ENCODE assay signal across 23 cellular contexts in genomic region chr19:3041302-3041701, GRCh38. TPM values are rescaled to one million over a fixed set of nuclear protein-coding genes. Genes with fewer than 3 reads are reported as not detected.
DNase-seq lines count a peak whose midpoint lies in the region; ATAC-seq and TF ChIP-seq lines count a peak whose summit lies in the region.
"Had no signal": no experiment of that assay in that cellular context is flagged by ENCODE, and none has a peak within 500 bp of the region (broad histone marks: within the 10 kb centered on the region; RNA-seq: fewer than 3 reads in every experiment).

No MANE protein-coding gene starts in this region.

- H3K4me3 Mint-ChIP-seq in WTC11: peak overlapping the region; percentile 60
- peak overlapping the region in 3 of 10 donors; percentile 16 to 45 (median 25) for H3K4me3 Mint-ChIP-seq in naive thymus-derived CD4-positive, alpha-beta T cell
- H3K4me3 Mint-ChIP-seq: T-helper 17 cell had no signal

- no peak overlapping the region for H3K4me3 ChIP-seq in naive thymus-derived CD4-positive, alpha-beta T cell (ENCODE audit: low read length)
- H3K4me3 ChIP-seq in uterus (peak overlapping the region in 1 of 2 donors; percentile 20), HAP-1 (no peak overlapping the region)
- H3K4me3 ChIP-seq: ascending aorta, lung had no signal

- peak; percentile 32 for DNase-seq in Right ventricle myocardium inferior (ENCODE audit: missing footprints)
- no peak for DNase-seq in Right ventricle myocardium superior
- no peak for DNase-seq in WTC11 (ENCODE audit: low spot score)
- DNase-seq in naive thymus-derived CD4-positive, alpha-beta T cell: no peak
- no peak for DNase-seq in uterus
- no peak for DNase-seq in NOMO-1 treated with dmso at 0.1 percent for 144 hours (lab: John Stamatoyannopoulos, UW; ENCODE audit: unreplicated experiment)
- DNase-seq in HAP-1 (ENCODE audit: low spot score in 2 of 2): no peak
- DNase-seq in NCI-H1105 treated with DMSO at 0.1 percent for 48 hours (lab: John Stamatoyannopoulos, UW): no peak
- DNase-seq: activated CD4-positive, alpha-beta T cell treated with anti-CD3 and anti-CD28 coated beads, Interleukin-2, amount 50 U/mL, for 48 hours; activated naive CD4-positive, alpha-beta T cell treated with Interleukin-2 at 50 U/mL for 16 hours; effector memory CD4-positive, alpha-beta T cell; glutamatergic neuron; naive B cell; NCI-H187 treated with DMSO at 0.1 percent for 48 hours; NCI-H526; SIG-M5; stimulated activated CD4-positive, alpha-beta T cell treated with anti-CD3 and anti-CD28 coated beads, Interleukin-4, amount 100 ng/mL, for 4 hours; T-helper 17 cell; WERI-Rb-1 had no signal

- CTCF ChIA-PET in WTC11 (lab: Charles Lee): interaction anchor here (1.0 to 3.0 kb wide), 5 partner anchors 16 to 90 kb away, joined by 3 to 10 read pairs (median 4); no protein-coding TSS in a partner anchor
- CTCF ChIA-PET in naive thymus-derived CD4-positive, alpha-beta T cell (lab: Charles Lee): no interaction called here

- no peaks in the 10 kb centered on the region for H3K9me3 Mint-ChIP-seq in WTC11
- peaks cover 0 to 2% (median 0%) of the 10 kb centered on the region in 11 donors for H3K9me3 Mint-ChIP-seq in naive thymus-derived CD4-positive, alpha-beta T cell
- H3K9me3 Mint-ChIP-seq: naive B cell had no signal

- peak overlapping the region; percentile 51 for H3K27ac ChIP-seq in naive thymus-derived CD4-positive, alpha-beta T cell (ENCODE audit: low read depth, low read length)
- peak overlapping the region; percentile 74 to 80 for H3K27ac ChIP-seq in uterus
- H3K27ac ChIP-seq: ascending aorta had no signal

- H3K27me3 ChIP-seq in naive thymus-derived CD4-positive, alpha-beta T cell (ENCODE audit: control insufficient read depth in 2 of 2, insufficient read depth in 2 of 2, low read length in 2 of 2): no peaks in the 10 kb centered on the region
- H3K27me3 ChIP-seq in uterus (no peaks in the 10 kb centered on the region), HAP-1 (ENCODE audit: low read depth) (no peaks in the 10 kb centered on the region)
- H3K27me3 ChIP-seq: ascending aorta had no signal

- H3K36me3 ChIP-seq in naive thymus-derived CD4-positive, alpha-beta T cell (ENCODE audit: control insufficient read depth in 2 of 3, insufficient read depth in 3 of 3, low read length in 3 of 3): no peaks in the 10 kb centered on the region
- H3K36me3 ChIP-seq in uterus (no peaks in the 10 kb centered on the region), HAP-1 (replicated peaks) (no peaks in the 10 kb centered on the region)
- H3K36me3 ChIP-seq: ascending aorta, WERI-Rb-1 had no signal

- H3K4me1 Mint-ChIP-seq in WTC11: peaks cover 39% of the 10 kb centered on the region
- peaks cover 12 to 40% (median 26%) of the 10 kb centered on the region in 7 donors for H3K4me1 Mint-ChIP-seq in naive thymus-derived CD4-positive, alpha-beta T cell

- peaks cover 51% of the 10 kb centered on the region for H3K27me3 Mint-ChIP-seq in WTC11 (ENCODE audit: low read depth)
- H3K27me3 Mint-ChIP-seq in naive thymus-derived CD4-positive, alpha-beta T cell: peaks cover 0 to 11% (median 0%) of the 10 kb centered on the region in 5 donors
- H3K27me3 Mint-ChIP-seq: progenitor cell of endocrine pancreas, T-helper 17 cell had no signal

- intact Hi-C loops in Right ventricle myocardium inferior (cut with DNase I) (no loop called here), Right ventricle myocardium superior (cut with DNase I) (no loop called here), uterus (cut with DNase I; ENCODE audit: low total_unique reads) (no loop called here)
- intact Hi-C loops in naive thymus-derived CD4-positive, alpha-beta T cell (cut with micrococcal nuclease): no loop called here

- no peaks in the 10 kb centered on the region for H3K9me3 ChIP-seq in naive thymus-derived CD4-positive, alpha-beta T cell (ENCODE audit: control insufficient read depth in 2 of 3, low read length in 3 of 3)
- no peaks in the 10 kb centered on the region for H3K9me3 ChIP-seq in uterus
- H3K9me3 ChIP-seq in HAP-1: no peaks in the 10 kb centered on the region
- H3K9me3 ChIP-seq: ascending aorta had no signal

- H3K36me3 Mint-ChIP-seq in WTC11: no peaks in the 10 kb centered on the region
- no peaks in the 10 kb centered on the region for H3K36me3 Mint-ChIP-seq in naive thymus-derived CD4-positive, alpha-beta T cell
- H3K36me3 Mint-ChIP-seq: CD14-positive monocyte, naive B cell had no signal

- ATAC-seq in Right ventricle myocardium inferior (no peak), Right ventricle myocardium superior (ENCODE audit: poor library complexity) (no peak), WTC11 (peak; percentile 17)
- ATAC-seq in naive thymus-derived CD4-positive, alpha-beta T cell: no peak
- ATAC-seq: T-helper 17 cell had no signal

- POLR2A ChIA-PET in WTC11 (lab: Charles Lee): no interaction called here
- POLR2A ChIA-PET in naive thymus-derived CD4-positive, alpha-beta T cell (lab: Charles Lee): interaction anchor here (1.3 to 9.9 kb wide), 3 partner anchors 11 to 16 kb away, joined by 3 to 359 read pairs (median 10); partner anchors contain the start of gene TLE5

- H3K27ac Mint-ChIP-seq in WTC11: 0 out of 2 replicates have a peak overlapping the region, but pooled peaks have one; percentile 73
- H3K27ac Mint-ChIP-seq in naive thymus-derived CD4-positive, alpha-beta T cell: peak overlapping the region in 7 of 9 donors; percentile 18 to 83 (median 67)
- H3K27ac Mint-ChIP-seq: progenitor cell of endocrine pancreas, T-helper 17 cell had no signal

- TF ChIP-seq CTCF in WTC11 (IDR thresholded peaks at IDR 0.05) (no peak), uterus (IDR thresholded peaks at IDR 0.05) (no peak)

- peaks cover 0 to 5% of the 10 kb centered on the region in 2 donors for H3K4me1 ChIP-seq in naive thymus-derived CD4-positive, alpha-beta T cell (ENCODE audit: control insufficient read depth in 2 of 2, insufficient read depth in 2 of 2, low read length in 2 of 2)
- H3K4me1 ChIP-seq in uterus (peaks cover 0 to 6% of the 10 kb centered on the region in 2 donors), HAP-1 (peaks cover 7% of the 10 kb centered on the region)
- H3K4me1 ChIP-seq: ascending aorta had no signal

- no peak for TF ChIP-seq POLR2A in uterus (IDR thresholded peaks at IDR 0.05)

- in situ Hi-C loops in HAP-1 (cut with MboI; ENCODE audit: low sequenced_read_pairs): no loop called here

TF ChIP-seq in WTC11, 78 proteins besides CTCF, POLR2A, EP300 and RAD21:
- TF ChIP-seq ZNF121 (CRISPR knock-in tag; IDR thresholded peaks at IDR 0.05): 0 out of 2 replicates have a peak, but pooled peaks have one; percentile 10
- TF ChIP-seq TEAD4 (CRISPR knock-in tag; IDR thresholded peaks at IDR 0.05): no peak

RNA-seq across cellular contexts. Expression of gene TLE2, which starts 12.2 kb away (rescaled TPM):
- total RNA-seq in Right ventricle myocardium inferior: 58.6 TPM
- total RNA-seq in Right ventricle myocardium superior: 55.7 TPM
- total RNA-seq in WTC11 (2021): 13.1 to 20.0 TPM (median 15.8 TPM) in 3 replicates
- 10 to 100 TPM in 4 of 5 experiments, 1 to 10 TPM in 1; 1.1 to 33.6 (median 19.9) TPM for total RNA-seq in naive thymus-derived CD4-positive, alpha-beta T cell
- polyA plus RNA-seq in naive thymus-derived CD4-positive, alpha-beta T cell: 10 to 100 TPM; 10.8 to 13.1 TPM
- total RNA-seq in uterus: 100 to 1,000 TPM in 1 of 4 donors, 10 to 100 TPM in 3; 24.9 to 102 (median 62.3) TPM
- polyA plus RNA-seq: CD14-positive monocyte had no signal

RNA-seq across cellular contexts. Expression of gene TLE5, which starts 21.0 kb away (rescaled TPM):
- total RNA-seq in Right ventricle myocardium inferior (775 TPM), Right ventricle myocardium superior (760 TPM), WTC11 (2021) (233 to 249 TPM (median 246 TPM) in 3 replicates), uterus (100 to 1,000 TPM in 3 of 4 donors, 10 to 100 TPM in 1; 86.1 to 644 (median 429) TPM)
- total RNA-seq in naive thymus-derived CD4-positive, alpha-beta T cell: 1,000 to 10,000 TPM in 2 of 5 experiments, 100 to 1,000 TPM in 3; 658 to 1,102 (median 755) TPM
- polyA plus RNA-seq in naive thymus-derived CD4-positive, alpha-beta T cell: 100 to 1,000 TPM; 643 to 982 TPM

RNA-seq across cellular contexts. Expression of gene GNA11, which starts 52.9 kb away (rescaled TPM):
- total RNA-seq in Right ventricle myocardium inferior: 64.7 TPM
- total RNA-seq in Right ventricle myocardium superior: 61.3 TPM
- total RNA-seq in WTC11 (2021): 22.4 to 27.2 TPM (median 23.5 TPM) in 3 replicates
- 10 to 100 TPM in 1 of 5 experiments, 1 to 10 TPM in 4; 1.2 to 11.2 (median 7.2) TPM for total RNA-seq in naive thymus-derived CD4-positive, alpha-beta T cell
- polyA plus RNA-seq in naive thymus-derived CD4-positive, alpha-beta T cell: 1 to 10 TPM in 1 of 2 donors, under 1 TPM in 1; 0.92 to 1.3 TPM
- total RNA-seq in uterus: 10 to 100 TPM in 3 of 4 donors, 1 to 10 TPM in 1; 8.5 to 71.8 (median 27.7) TPM
